In the genomic region with DNA sequence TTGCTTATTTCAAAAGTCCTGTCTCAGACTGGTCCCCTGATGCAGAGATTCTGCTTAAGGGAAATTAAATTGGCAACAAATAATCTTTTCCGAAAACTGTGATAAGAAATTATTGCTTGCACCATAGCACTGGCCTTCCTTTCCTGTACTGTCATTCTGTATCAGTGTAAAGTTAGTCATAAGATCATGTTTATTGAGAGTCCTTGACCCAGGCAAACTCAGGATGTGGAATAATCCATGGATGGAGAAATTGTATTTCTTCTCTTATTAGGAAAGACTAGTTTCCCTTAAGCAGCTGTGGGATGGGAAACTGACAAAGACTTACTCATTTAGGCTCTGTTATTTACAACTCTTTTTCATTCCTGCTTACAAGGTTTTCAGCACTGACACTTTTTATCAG, we compare ENCODE assay signal across 26 cellular contexts.
DNase-seq lines count a peak whose midpoint lies in the region; ATAC-seq and TF ChIP-seq lines count a peak whose summit lies in the region.
"Had no signal": no experiment of that assay in that cellular context is flagged by ENCODE, and none has a peak within 500 bp of the region (broad histone marks: within the 10 kb centered on the region; RNA-seq: fewer than 3 reads in every experiment).

No MANE protein-coding gene starts in this region.

- H3K4me2 ChIP-seq in GM23248 (ENCODE audit: unreplicated experiment), result peak overlapping the region; percentile 62

- no peaks in the 10 kb centered on the region for H4K20me1 ChIP-seq in GM23248 (ENCODE audit: insufficient read depth)

- H3K9me3 ChIP-seq in GM23248 (ENCODE audit: low read depth), result no peaks in the 10 kb centered on the region
- H3K9me3 ChIP-seq in right lobe of liver, result no peaks in the 10 kb centered on the region
- H3K9me3 ChIP-seq: body of pancreas, heart left ventricle, left lung, spleen, suprapubic skin had no signal

- no peaks in the 10 kb centered on the region for H3K4me1 Mint-ChIP-seq in activated CD4-positive, alpha-beta memory T cell treated with anti-CD3 and anti-CD28 coated beads for 36 hours (ENCODE audit: low read depth)
- H3K4me1 Mint-ChIP-seq: natural killer cell had no signal

- no peaks in the 10 kb centered on the region for H3K9me2 ChIP-seq in GM23248 (ENCODE audit: insufficient read depth)

- H2AFZ ChIP-seq in GM23248, result no peak overlapping the region

- H3K4me3 ChIP-seq in GM23248, result no peak overlapping the region
- H3K4me3 ChIP-seq in right lobe of liver, result no peak overlapping the region
- H3K4me3 ChIP-seq: body of pancreas, heart left ventricle, K562, left lung, spleen, suprapubic skin had no signal

- H3K36me3 Mint-ChIP-seq in activated CD4-positive, alpha-beta memory T cell treated with anti-CD3 and anti-CD28 coated beads for 36 hours, result no peaks in the 10 kb centered on the region
- H3K36me3 Mint-ChIP-seq: natural killer cell; stimulated activated effector memory CD8-positive, alpha-beta T cell treated with anti-CD3 and anti-CD28 coated beads, Interleukin-12 subunit alpha, Interleukin-12 subunit beta, amount 100 ng/mL, for 72 hours had no signal

- intact Hi-C loops in right lobe of liver (cut with DNase I), result no loop called here
- intact Hi-C loops in activated CD4-positive, alpha-beta memory T cell treated with anti-CD3 and anti-CD28 coated beads for 36 hours (cut with micrococcal nuclease), result no loop called here

- H3K4me3 Mint-ChIP-seq in activated CD4-positive, alpha-beta memory T cell treated with anti-CD3 and anti-CD28 coated beads for 36 hours, result no peak overlapping the region
- H3K4me3 Mint-ChIP-seq: activated CD8-positive, alpha-beta T cell treated with anti-CD3 and anti-CD28 coated beads, Interleukin-2, amount 10 ng/mL, durations not matched to agents 7 days and 5 days; H9; natural killer cell; stimulated activated effector memory CD8-positive, alpha-beta T cell treated with anti-CD3 and anti-CD28 coated beads, Interleukin-12 subunit alpha, Interleukin-12 subunit beta, amount 100 ng/mL, for 72 hours had no signal

- no peak for TF ChIP-seq POLR2A in right lobe of liver (IDR thresholded peaks at IDR 0.05)
- no peak for TF ChIP-seq POLR2A in erythroblast (IDR thresholded peaks at IDR 0.05; ENCODE audit: low read length)

- peak; percentile 38 to 84 (median 74) for ATAC-seq in right lobe of liver
- ATAC-seq: activated CD4-positive, CD25-positive, alpha-beta regulatory T cell treated with anti-CD3 and anti-CD28 coated beads, Interleukin-2, amount 50 U/mL, for 24 hours; activated CD8-positive, alpha-beta T cell treated with anti-CD3 and anti-CD28 coated beads, Interleukin-2, amount 10 ng/mL, durations not matched to agents 7 days and 5 days; body of pancreas; heart left ventricle; K562; left lung; natural killer cell; Panc1; stimulated activated effector memory CD8-positive, alpha-beta T cell treated with anti-CD3 and anti-CD28 coated beads, Interleukin-12 subunit alpha, Interleukin-12 subunit beta, amount 100 ng/mL, for 72 hours had no signal

- H3K79me2 ChIP-seq in GM23248 (ENCODE audit: insufficient read depth), result no peaks in the 10 kb centered on the region

- H3K27ac ChIP-seq in GM23248, result peak overlapping the region; percentile 18; the same call in 1 of the 2 replicates
- peak overlapping the region; percentile 37 for H3K27ac ChIP-seq in epithelial cell of prostate
- no peak overlapping the region for H3K27ac ChIP-seq in right lobe of liver
- H3K27ac ChIP-seq: body of pancreas, heart left ventricle, left lung, suprapubic skin had no signal

- H3K27me3 ChIP-seq in GM23248 (replicated peaks; ENCODE audit: insufficient read depth), result no peaks in the 10 kb centered on the region
- H3K27me3 ChIP-seq in right lobe of liver, result no peaks in the 10 kb centered on the region
- H3K27me3 ChIP-seq: body of pancreas, heart left ventricle, left lung, spleen, suprapubic skin had no signal

- CTCF ChIA-PET in activated CD4-positive, alpha-beta memory T cell treated with anti-CD3 and anti-CD28 coated beads for 36 hours (lab: Charles Lee), result no interaction called here

- peak; percentile 57 for DNase-seq in GM23248
- peak; percentile 23 for DNase-seq in RPMI7951 (ENCODE audit: low read depth)
- no peak for DNase-seq in epithelial cell of prostate (ENCODE audit: low read depth, low spot score)
- DNase-seq in right lobe of liver, result no peak
- no peak for DNase-seq in erythroblast (lab: John Stamatoyannopoulos, UW)
- no peak for DNase-seq in occipital lobe (lab: John Stamatoyannopoulos, UW)
- no peak for DNase-seq in activated CD4-positive, alpha-beta memory T cell treated with anti-CD3 and anti-CD28 coated beads for 36 hours
- DNase-seq: activated CD8-positive, alpha-beta T cell treated with anti-CD3 and anti-CD28 coated beads, Interleukin-2, amount 10 ng/mL, durations not matched to agents 7 days and 5 days; activated effector memory CD4-positive, alpha-beta T cell treated with Interleukin-2 at 50 U/mL for 16 hours; activated T-cell treated with anti-CD3 and anti-CD28 coated beads for 4 hours; body of pancreas; C1 segment of cervical spinal cord; effector memory CD4-positive, alpha-beta T cell; H9; heart left ventricle; left lung; natural killer cell; NCI-H146; NCI-H524; spleen; stimulated activated CD4-positive, alpha-beta T cell treated with anti-CD3 and anti-CD28 coated beads, Interleukin-2, amount 100 ng/mL, for 48 hours had no signal

- in situ Hi-C loops in GM23248 (cut with MboI), result no loop called here

- peaks cover 54% of the 10 kb centered on the region for H3F3A ChIP-seq in GM23248 (ENCODE audit: insufficient read depth)

- H3K9me3 Mint-ChIP-seq in activated CD4-positive, alpha-beta memory T cell treated with anti-CD3 and anti-CD28 coated beads for 36 hours, result no peaks in the 10 kb centered on the region
- H3K9me3 Mint-ChIP-seq: natural killer cell; stimulated activated effector memory CD8-positive, alpha-beta T cell treated with anti-CD3 and anti-CD28 coated beads, Interleukin-12 subunit alpha, Interleukin-12 subunit beta, amount 100 ng/mL, for 72 hours had no signal

- H3K9ac ChIP-seq in GM23248, result no peak overlapping the region

- peaks cover 5% of the 10 kb centered on the region for H3K27me3 Mint-ChIP-seq in activated CD4-positive, alpha-beta memory T cell treated with anti-CD3 and anti-CD28 coated beads for 36 hours

- no peaks in the 10 kb centered on the region for H3K36me3 ChIP-seq in GM23248 (ENCODE audit: low read depth)
- no peaks in the 10 kb centered on the region for H3K36me3 ChIP-seq in right lobe of liver
- H3K36me3 ChIP-seq: heart left ventricle, left lung, spleen, suprapubic skin had no signal

- no peak overlapping the region for H3K27ac Mint-ChIP-seq in activated CD4-positive, alpha-beta memory T cell treated with anti-CD3 and anti-CD28 coated beads for 36 hours
- H3K27ac Mint-ChIP-seq: activated CD8-positive, alpha-beta T cell treated with anti-CD3 and anti-CD28 coated beads, Interleukin-2, amount 10 ng/mL, durations not matched to agents 7 days and 5 days; H9; natural killer cell had no signal

- H3K4me1 ChIP-seq in GM23248 (ENCODE audit: insufficient read depth) (peaks cover 51% of the 10 kb centered on the region), right lobe of liver (no peaks in the 10 kb centered on the region)
- H3K4me1 ChIP-seq: body of pancreas, heart left ventricle, left lung, spleen had no signal

- no peak for TF ChIP-seq CTCF in right lobe of liver (IDR thresholded peaks at IDR 0.05)

- POLR2A ChIA-PET in activated CD4-positive, alpha-beta memory T cell treated with anti-CD3 and anti-CD28 coated beads for 36 hours (lab: Charles Lee), result no interaction called here

- WGBS in GM23248 (ENCODE audit: low coverage in 1 of 2, low lambda C conversion rate in 2 of 2, missing lambda C conversion rate in 2 of 2), 2 experiments, result 4 to 9% methylated on average over 1 of the region's 1 CpG
- 82% methylated on average over 1 of the region's 1 CpG for WGBS in right lobe of liver (ENCODE audit: insufficient coverage, low coverage, low lambda C conversion rate, missing lambda C conversion rate)

Comparison
In these comparisons a context has a peak if more than half of its experiments do, and no peak if none do; other contexts are left out.
1. DNase-seq: peak in GM23248 (single experiment) and RPMI7951 (single experiment); none in epithelial cell of prostate (single experiment), right lobe of liver (0 of 3), erythroblast (0 of 2), occipital lobe (single experiment) and activated CD4-positive, alpha-beta memory T cell treated with anti-CD3 and anti-CD28 coated beads for 36 hours (single experiment).
2. H3K27ac ChIP-seq: peak in GM23248 (single experiment) and epithelial cell of prostate (single experiment); none in right lobe of liver (0 of 3).